ENCODE assay signal across 8 cellular contexts in genomic region chr10:70233109-70233938, GRCh38. TPM values are rescaled to one million over a fixed set of nuclear protein-coding genes. Genes with fewer than 3 reads are reported as not detected.
A peak's percentile ranks its signal among the peaks of the same experiment; 100 is the strongest.
DNase-seq lines count a peak whose midpoint lies in the region; ATAC-seq and TF ChIP-seq lines count a peak whose summit lies in the region.

TSS of gene PPA1 (minus strand) at chr10:70233429. CDS start at chr10:70233327, 102 bp downstream.

- peaks cover 29% of the 10 kb centered on the region for H3K4me1 ChIP-seq in PC-3 (ENCODE audit: insufficient read depth, low read length)
- peaks cover 17% of the 10 kb centered on the region for H3K4me1 ChIP-seq in mucosa of stomach (ENCODE audit: control insufficient read depth, insufficient read depth, low read length)

- H3K9ac ChIP-seq in PC-3 (ENCODE audit: low read length), result peak within 1 kb of the TSS; percentile 97
- H3K9ac ChIP-seq in mucosa of stomach (ENCODE audit: low read length), result peak within 1 kb of the TSS; percentile 98

- H3K4me2 ChIP-seq in PC-3 (ENCODE audit: low read length), result peak within 1 kb of the TSS; percentile 90

- TF ChIP-seq CTCF in PC-3 (conservative IDR thresholded peaks at IDR 0.05; ENCODE audit: low read depth, low read length), result peak; percentile 71

- no peaks in the 10 kb centered on the region for H3K9me3 ChIP-seq in PC-3 (ENCODE audit: low read length)
- H3K9me3 ChIP-seq in mucosa of stomach (ENCODE audit: control insufficient read depth, low read length), result no peaks in the 10 kb centered on the region

- no peaks in the 10 kb centered on the region for H3K9me2 ChIP-seq in PC-3 (replicated peaks; ENCODE audit: low read length)

- CTCF ChIA-PET in PC-3 (lab: Charles Lee), result interaction anchor here (0.6 to 2.8 kb wide), 8 partner anchors 12 to 154 kb away, joined by 3 to 25 read pairs (median 4); partner anchors contain the start of gene TYSND1

- peaks cover 14% of the 10 kb centered on the region for H3K36me3 ChIP-seq in PC-3 (ENCODE audit: low read depth, low read length)
- no peaks in the 10 kb centered on the region for H3K36me3 ChIP-seq in mucosa of stomach (ENCODE audit: control insufficient read depth, insufficient read depth, low read length)

- POLR2A ChIA-PET in PC-3 (lab: Charles Lee; ENCODE audit: unreplicated experiment), result interaction anchor here (1.1 to 1.5 kb wide), 2 partner anchors 63 to 131 kb away, joined by 4 to 28 read pairs; partner anchors contain the start of gene SAR1A

- DNase-seq in DMS153 treated with DMSO at 0.1 percent for 48 hours (lab: John Stamatoyannopoulos, UW; ENCODE audit: unreplicated experiment) (peak; percentile 90), PC-3 (peak; percentile 100), erythroblast (lab: John Stamatoyannopoulos, UW) (peak; percentile 98 to 99)
- peak; percentile 92 for DNase-seq in Jurkat, Clone E6-1 (ENCODE audit: low read depth, low spot score)
- DNase-seq in activated T-cell treated with anti-CD3 and anti-CD28 coated beads, Interleukin-2, amount 50 U/mL, for 1 hour, result peak; percentile 100
- peak; percentile 96 to 98 for DNase-seq in stimulated activated CD8-positive, alpha-beta memory T cell treated with anti-CD3 and anti-CD28 coated beads, Interleukin-7, amount 100 ng/mL, for 1 hour (ENCODE audit: low read depth in 2 of 2)

- TF ChIP-seq POLR2A in erythroblast (IDR thresholded peaks at IDR 0.05; ENCODE audit: low read length), result peak; percentile 82

- TSS peak; percentile 74 for BruUV-seq in PC-3 (replicated peaks; lab: Mats Ljungman, UMichigan)

- H3K4me3 ChIP-seq in Jurkat, Clone E6-1 (ENCODE audit: low read length), result peak within 1 kb of the TSS; percentile 92
- peak within 1 kb of the TSS; percentile 91 for H3K4me3 ChIP-seq in PC-3 (ENCODE audit: low read length)
- peak within 1 kb of the TSS; percentile 93 for H3K4me3 ChIP-seq in mucosa of stomach (ENCODE audit: low read length)

- peak within 1 kb of the TSS; percentile 90 for H2AFZ ChIP-seq in PC-3 (ENCODE audit: low read length)

- peak within 1 kb of the TSS; percentile 75 for H3K27ac ChIP-seq in PC-3 (ENCODE audit: low read length)

- H3K79me2 ChIP-seq in PC-3 (ENCODE audit: low read length), result peaks cover 49% of the 10 kb centered on the region

- intact Hi-C loops in PC-3 (cut with micrococcal nuclease), result loop anchor here (1.0 to 2.0 kb wide), 4 partner anchors 33 to 149 kb away; partner anchors contain the start of genes LRRC20 and SAR1A

- H3F3A ChIP-seq in PC-3 (ENCODE audit: low read length, unreplicated experiment), result no peaks in the 10 kb centered on the region

- H3K27me3 ChIP-seq in PC-3 (ENCODE audit: low read length) (no peaks in the 10 kb centered on the region), mucosa of stomach (ENCODE audit: control insufficient read depth, insufficient read depth, low read length) (no peaks in the 10 kb centered on the region)

- peaks cover 32% of the 10 kb centered on the region for H4K20me1 ChIP-seq in PC-3 (ENCODE audit: low read length)

- ATAC-seq in GM21576 (IDR thresholded peaks at IDR 0.05; ENCODE audit: unreplicated experiment), result peak; percentile 84
- ATAC-seq in PC-3, result peak; percentile 87

RNA-seq across cellular contexts. Expression of gene PPA1, which starts in this region (rescaled TPM):
- 302 TPM for polyA plus RNA-seq in Jurkat, Clone E6-1 (2012; ENCODE audit: insufficient read depth, insufficient read length)
- 392 and 440 TPM in 2 replicates for total RNA-seq in PC-3 (2014; rRNA removed)

Comparison
In these comparisons a context has a peak if more than half of its experiments do, and no peak if none do; other contexts are left out.
1. Peak in every context shown above with its lines: DNase-seq, ATAC-seq, H3K4me3 ChIP-seq and H3K27ac ChIP-seq.